16 cellular contexts compared by ENCODE assay signal in the genomic region with DNA sequence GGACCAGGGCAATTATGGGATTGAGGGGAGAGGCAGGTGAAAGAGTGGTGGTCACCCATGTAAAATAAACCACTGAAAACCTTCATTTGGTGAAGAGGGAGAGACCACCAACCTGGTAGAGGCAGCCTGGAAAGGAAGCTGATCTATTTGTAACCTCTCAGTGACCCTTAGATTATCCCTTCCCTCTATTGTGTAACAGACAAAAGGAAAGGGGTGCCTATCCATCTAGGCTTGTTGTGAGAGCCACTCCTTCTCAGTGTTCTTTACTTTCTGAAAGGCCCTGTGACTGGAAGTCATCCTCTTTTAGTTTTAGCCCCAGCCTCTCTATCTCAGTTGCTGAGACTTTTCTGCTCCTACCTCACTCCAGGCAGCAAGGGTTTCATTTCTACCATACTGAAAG.
"Had no signal": no experiment of that assay in that cellular context is flagged by ENCODE, and none has a peak within 500 bp of the region (broad histone marks: within the 10 kb centered on the region; RNA-seq: fewer than 3 reads in every experiment).

No MANE protein-coding gene starts in this region.

- ATAC-seq: activated CD8-positive, alpha-beta T cell treated with anti-CD3 and anti-CD28 coated beads for 36 hours; foreskin keratinocyte had no signal

- H3K4me1 ChIP-seq: prostate gland had no signal

- H3K36me3 ChIP-seq: left lung, prostate gland, upper lobe of left lung had no signal

- H3K27me3 Mint-ChIP-seq: activated B cell treated with CpG ODN at 0.5 μM for 24 hours; activated CD4-positive, alpha-beta T cell treated with anti-CD3 and anti-CD28 coated beads, Interleukin-2, amount 10 ng/mL, durations not matched to agents 24 days and 14 days; activated CD8-positive, alpha-beta T cell treated with anti-CD3 and anti-CD28 coated beads for 36 hours; activated naive CD8-positive, alpha-beta T cell treated with anti-CD3 and anti-CD28 coated beads, Interleukin-2, amount 10 ng/mL, durations not matched to agents 7 days and 5 days; stimulated activated naive CD8-positive, alpha-beta T cell treated with anti-CD3 and anti-CD28 coated beads, Interleukin-15, Interleukin-2, amounts not matched to agents 100 ng/mL and 50 ng/mL, for 24 hours had no signal

- H3K27me3 ChIP-seq: body of pancreas, foreskin keratinocyte, left lung, upper lobe of left lung had no signal

- H3K4me3 ChIP-seq: body of pancreas, left lung, prostate gland, skin epidermis, upper lobe of left lung had no signal

- H3K9me3 Mint-ChIP-seq: activated CD4-positive, alpha-beta T cell treated with anti-CD3 and anti-CD28 coated beads, Interleukin-2, amount 10 ng/mL, durations not matched to agents 24 days and 14 days; activated CD8-positive, alpha-beta T cell treated with anti-CD3 and anti-CD28 coated beads for 36 hours; activated naive CD8-positive, alpha-beta T cell treated with anti-CD3 and anti-CD28 coated beads, Interleukin-2, amount 10 ng/mL, durations not matched to agents 7 days and 5 days; activated T-helper 2 cell treated with anti-CD3 and anti-CD28 coated beads, Interferon-gamma antibody, Interleukin-2, Interleukin-4, amounts not matched to agents 10 μg/mL and 5 μg/mL and 100 μg/mL, durations not matched to agents 14 hours and 24 hours and 36 hours; stimulated activated naive CD8-positive, alpha-beta T cell treated with anti-CD3 and anti-CD28 coated beads, Interleukin-15, Interleukin-2, amounts not matched to agents 100 ng/mL and 50 ng/mL, for 24 hours; T-helper 2 cell treated with Interferon-gamma antibody and Interleukin-4, amounts not matched to agents 5 μg/mL and 100 μg/mL, for 36 hours had no signal

- H3K27ac Mint-ChIP-seq: activated B cell treated with CpG ODN at 0.5 μM for 24 hours; activated CD4-positive, alpha-beta T cell treated with anti-CD3 and anti-CD28 coated beads, Interleukin-2, amount 10 ng/mL, durations not matched to agents 24 days and 14 days; activated CD8-positive, alpha-beta T cell treated with anti-CD3 and anti-CD28 coated beads for 36 hours; activated naive CD8-positive, alpha-beta T cell treated with anti-CD3 and anti-CD28 coated beads, Interleukin-2, amount 10 ng/mL, durations not matched to agents 7 days and 5 days; activated T-helper 2 cell treated with anti-CD3 and anti-CD28 coated beads, Interferon-gamma antibody, Interleukin-2, Interleukin-4, amounts not matched to agents 10 μg/mL and 5 μg/mL and 100 μg/mL, durations not matched to agents 14 hours and 24 hours and 36 hours; stimulated activated naive CD8-positive, alpha-beta T cell treated with anti-CD3 and anti-CD28 coated beads, Interleukin-15, Interleukin-2, amounts not matched to agents 100 ng/mL and 50 ng/mL, for 24 hours; T-helper 2 cell treated with Interferon-gamma antibody and Interleukin-4, amounts not matched to agents 5 μg/mL and 100 μg/mL, for 36 hours had no signal

- DNase-seq: activated B cell treated with CpG ODN at 0.5 μM for 24 hours; activated naive CD8-positive, alpha-beta T cell treated with anti-CD3 and anti-CD28 coated beads, Interleukin-2, amount 10 ng/mL, durations not matched to agents 7 days and 5 days; activated T-cell treated with anti-CD3 and anti-CD28 coated beads, Interleukin-2, amount 50 U/mL, for 1 hour; foreskin keratinocyte; kidney; left lung; right cardiac atrium had no signal

- H3K4me3 Mint-ChIP-seq: activated B cell treated with CpG ODN at 0.5 μM for 24 hours; activated CD4-positive, alpha-beta T cell treated with anti-CD3 and anti-CD28 coated beads, Interleukin-2, amount 10 ng/mL, durations not matched to agents 24 days and 14 days; activated CD8-positive, alpha-beta T cell treated with anti-CD3 and anti-CD28 coated beads for 36 hours; activated naive CD8-positive, alpha-beta T cell treated with anti-CD3 and anti-CD28 coated beads, Interleukin-2, amount 10 ng/mL, durations not matched to agents 7 days and 5 days; stimulated activated naive CD8-positive, alpha-beta T cell treated with anti-CD3 and anti-CD28 coated beads, Interleukin-15, Interleukin-2, amounts not matched to agents 100 ng/mL and 50 ng/mL, for 24 hours; T-helper 2 cell treated with Interferon-gamma antibody and Interleukin-4, amounts not matched to agents 5 μg/mL and 100 μg/mL, for 36 hours had no signal

- H3K27ac ChIP-seq: body of pancreas, foreskin keratinocyte, left lung, prostate gland, skin epidermis had no signal

- H3K9me3 ChIP-seq: body of pancreas, left lung, prostate gland, upper lobe of left lung had no signal
